ENCODE assay signal across 1 cellular context in the genomic region with DNA sequence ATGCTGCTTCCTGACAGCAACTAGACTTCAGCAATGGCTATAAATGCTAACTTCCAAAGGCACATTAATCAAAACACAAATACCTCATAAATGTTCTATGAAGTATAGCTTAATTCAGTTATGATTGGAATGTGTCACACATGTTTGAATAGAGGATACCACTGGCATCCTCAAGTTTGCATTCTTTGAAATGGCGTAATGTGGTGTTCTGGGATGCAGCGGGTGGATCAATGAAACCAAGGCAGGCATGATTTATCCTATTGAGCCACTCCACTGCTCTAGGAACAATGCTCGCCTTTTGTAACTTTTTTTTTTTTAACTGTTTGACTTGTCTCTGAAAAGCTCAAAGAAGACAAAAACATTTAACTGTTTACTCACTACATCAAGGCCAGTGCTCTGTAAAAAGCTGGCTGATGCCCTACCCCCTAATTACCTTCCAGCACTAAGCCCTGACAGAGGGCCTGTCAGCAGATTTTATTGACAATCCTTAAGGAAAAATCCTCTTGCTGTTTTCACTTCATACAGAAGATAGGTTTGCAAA.
TF ChIP-seq lines count a peak whose summit lies in the region.

No MANE protein-coding gene starts in this region.

TF ChIP-seq in H1, 55 proteins besides CTCF, POLR2A, EP300 and RAD21 (continued from another document):
- TF ChIP-seq SP2 (IDR thresholded peaks at IDR 0.05; ENCODE audit: low read length), result no peak
- TF ChIP-seq TCF12 (IDR thresholded peaks at IDR 0.05; ENCODE audit: low read depth, low read length), result no peak
- no peak for TF ChIP-seq SP4 (IDR thresholded peaks at IDR 0.05; ENCODE audit: low read length)
- TF ChIP-seq CHD1 (IDR thresholded peaks at IDR 0.05; ENCODE audit: low read depth, low read length), result no peak
- TF ChIP-seq EGR1 (IDR thresholded peaks at IDR 0.05; ENCODE audit: borderline replicate concordance, low read depth, low read length), result no peak
- TF ChIP-seq SRF (IDR thresholded peaks at IDR 0.05; ENCODE audit: low read depth, low read length), result no peak
- TF ChIP-seq HDAC6 (IDR thresholded peaks at IDR 0.05; ENCODE audit: low read depth, low read length), result no peak
- TF ChIP-seq CREB1 (IDR thresholded peaks at IDR 0.05), result no peak
- no peak for TF ChIP-seq JUN (IDR thresholded peaks at IDR 0.05; ENCODE audit: low read depth, low read length)
- TF ChIP-seq POU5F1 (IDR thresholded peaks at IDR 0.05; ENCODE audit: low read depth, low read length), result no peak
TF ChIP-seq in H1: peak in this region for 0.
